In the genomic region with DNA sequence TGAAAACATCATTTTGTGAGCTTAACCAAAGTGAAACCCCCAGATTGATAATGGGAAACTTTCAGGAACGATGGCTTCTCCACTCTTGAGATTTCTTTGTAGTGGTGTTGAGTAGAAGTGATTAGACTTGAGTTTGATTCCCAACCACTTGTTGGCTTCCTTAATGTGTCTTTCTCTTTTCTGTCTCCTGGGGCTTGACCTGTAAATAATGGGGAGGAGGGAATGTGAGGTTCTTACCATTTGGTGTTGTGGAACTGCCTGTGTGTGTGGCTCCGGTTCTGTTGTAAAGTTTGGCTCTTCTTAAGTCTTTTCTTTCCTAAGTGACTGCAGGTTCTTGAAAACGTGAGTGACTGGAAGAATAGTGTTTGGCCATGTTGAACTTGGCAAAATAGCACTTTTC, we compare ENCODE assay signal across 8 cellular contexts. TPM values are rescaled to one million over a fixed set of nuclear protein-coding genes. Genes with fewer than 3 reads are reported as not detected.
A peak's percentile ranks its signal among the peaks of the same experiment; 100 is the strongest.
DNase-seq lines count a peak whose midpoint lies in the region; ATAC-seq and TF ChIP-seq lines count a peak whose summit lies in the region.

No MANE protein-coding gene starts in this region.

- H3K27ac ChIP-seq in CD4-positive, CD25-positive, alpha-beta regulatory T cell (ENCODE audit: insufficient read depth, low read length, poor library complexity, severe bottlenecking) = peak overlapping the region; percentile 93
- peak overlapping the region; percentile 91 for H3K27ac ChIP-seq in MM.1S (ENCODE audit: low read length)

- H4K20me1 ChIP-seq in MM.1S (ENCODE audit: insufficient read depth, low read length) = peaks cover 27% of the 10 kb centered on the region

- peaks cover 77% of the 10 kb centered on the region for H3K4me1 ChIP-seq in CD4-positive, CD25-positive, alpha-beta regulatory T cell (ENCODE audit: control insufficient read depth, insufficient read depth, low read length, poor library complexity, severe bottlenecking)
- H3K4me1 ChIP-seq in MM.1S (ENCODE audit: low read length) = peaks cover 24% of the 10 kb centered on the region

- H3K27me3 ChIP-seq in CD4-positive, CD25-positive, alpha-beta regulatory T cell (ENCODE audit: control insufficient read depth, insufficient read depth, low read length) = no peaks in the 10 kb centered on the region
- no peaks in the 10 kb centered on the region for H3K27me3 ChIP-seq in MM.1S (replicated peaks; ENCODE audit: insufficient read depth, low read length)

- DNase-seq in CD4-positive, CD25-positive, alpha-beta regulatory T cell = no peak
- DNase-seq in MM.1S (peak; percentile 21), dermis blood vessel endothelial cell (peak; percentile 18), neural crest cell (ENCODE audit: low read depth, low spot score) (no peak), NCI-H1048 (lab: John Stamatoyannopoulos, UW) (no peak), GF-D8 (lab: John Stamatoyannopoulos, UW) (no peak), HT-29 (ENCODE audit: low spot score) (no peak)

- no peaks in the 10 kb centered on the region for H3K9me3 Mint-ChIP-seq in CD4-positive, CD25-positive, alpha-beta regulatory T cell
- no peaks in the 10 kb centered on the region for H3K9me3 Mint-ChIP-seq in neural crest cell

- H3K36me3 Mint-ChIP-seq in CD4-positive, CD25-positive, alpha-beta regulatory T cell = peaks cover 44% of the 10 kb centered on the region
- peaks cover 10% of the 10 kb centered on the region for H3K36me3 Mint-ChIP-seq in neural crest cell (ENCODE audit: low read depth)

- H3K27ac Mint-ChIP-seq in CD4-positive, CD25-positive, alpha-beta regulatory T cell = peak overlapping the region; percentile 49 to 95 (median 95)
- no peak overlapping the region for H3K27ac Mint-ChIP-seq in neural crest cell (ENCODE audit: unreplicated experiment)

- H2AFZ ChIP-seq in MM.1S (ENCODE audit: low read length) = no peak overlapping the region

- H3K36me3 ChIP-seq in CD4-positive, CD25-positive, alpha-beta regulatory T cell (ENCODE audit: control insufficient read depth, insufficient read depth, low read length) = peaks cover 40% of the 10 kb centered on the region
- H3K36me3 ChIP-seq in MM.1S (replicated peaks; ENCODE audit: insufficient read depth, low read length) = peaks cover 31% of the 10 kb centered on the region

- TF ChIP-seq CTCF in MM.1S (IDR thresholded peaks at IDR 0.05; ENCODE audit: low read length) = no peak
- TF ChIP-seq CTCF in neural crest cell (conservative IDR thresholded peaks at IDR 0.05) = no peak

- no peaks in the 10 kb centered on the region for H3K9me2 ChIP-seq in MM.1S (replicated peaks; ENCODE audit: insufficient read depth, low read length)

- ATAC-seq in CD4-positive, CD25-positive, alpha-beta regulatory T cell (ENCODE audit: low read depth in 2 of 2) = no peak
- no peak for ATAC-seq in HG03039 (IDR thresholded peaks at IDR 0.05; ENCODE audit: unreplicated experiment)

- peaks cover 69% of the 10 kb centered on the region for H3F3A ChIP-seq in MM.1S (ENCODE audit: insufficient read depth, low read length)

- peaks cover 36 to 78% (median 54%) of the 10 kb centered on the region in 4 donors for H3K4me1 Mint-ChIP-seq in CD4-positive, CD25-positive, alpha-beta regulatory T cell
- H3K4me1 Mint-ChIP-seq in neural crest cell = peaks cover 49% of the 10 kb centered on the region

- peaks cover 67% of the 10 kb centered on the region for H3K79me2 ChIP-seq in MM.1S (ENCODE audit: low read length)

- peak overlapping the region; percentile 100 for H3K4me3 ChIP-seq in CD4-positive, CD25-positive, alpha-beta regulatory T cell (ENCODE audit: low read depth, low read length)
- H3K4me3 ChIP-seq in MM.1S (ENCODE audit: low read length) = peak overlapping the region; percentile 81

- H3K9me3 ChIP-seq in CD4-positive, CD25-positive, alpha-beta regulatory T cell (ENCODE audit: control insufficient read depth in 2 of 2, low read length in 2 of 2) = no peaks in the 10 kb centered on the region
- no peaks in the 10 kb centered on the region for H3K9me3 ChIP-seq in MM.1S (replicated peaks; ENCODE audit: insufficient read depth, low read length)

- peak overlapping the region; percentile 49 for H3K4me2 ChIP-seq in MM.1S (ENCODE audit: low read depth, low read length)

- no peaks in the 10 kb centered on the region for H3K27me3 Mint-ChIP-seq in CD4-positive, CD25-positive, alpha-beta regulatory T cell
- no peaks in the 10 kb centered on the region for H3K27me3 Mint-ChIP-seq in neural crest cell (ENCODE audit: low read depth)

- H3K9ac ChIP-seq in MM.1S (ENCODE audit: low read length) = peak overlapping the region; percentile 94

- H3K4me3 Mint-ChIP-seq in CD4-positive, CD25-positive, alpha-beta regulatory T cell = peak overlapping the region; percentile 91 to 97 (median 94)
- peak overlapping the region; percentile 66 for H3K4me3 Mint-ChIP-seq in neural crest cell

RNA-seq across cellular contexts. Expression of gene CDV3, which starts 2.7 kb away (rescaled TPM):
- total RNA-seq in CD4-positive, CD25-positive, alpha-beta regulatory T cell = 275 TPM
- polyA plus RNA-seq in CD4-positive, CD25-positive, alpha-beta regulatory T cell = 10 to 100 TPM; 43.6 to 91.2 (median 60.1) TPM
- total RNA-seq in dermis blood vessel endothelial cell (226 and 279 TPM in 2 replicates), neural crest cell (166 and 174 TPM in 2 replicates)
- total RNA-seq in HT-29 (2014; rRNA removed; shearing (Covaris generic)) = 73.9 and 79.6 TPM in 2 replicates

Comparison
In these comparisons a context has a peak if more than half of its experiments do, and no peak if none do; other contexts are left out.
1. DNase-seq: peak in MM.1S (single experiment) and dermis blood vessel endothelial cell (single experiment); none in CD4-positive, CD25-positive, alpha-beta regulatory T cell (0 of 3), neural crest cell (single experiment), NCI-H1048 (single experiment), GF-D8 (single experiment) and HT-29 (single experiment).